ENCODE assay signal across 24 cellular contexts in the genomic region with DNA sequence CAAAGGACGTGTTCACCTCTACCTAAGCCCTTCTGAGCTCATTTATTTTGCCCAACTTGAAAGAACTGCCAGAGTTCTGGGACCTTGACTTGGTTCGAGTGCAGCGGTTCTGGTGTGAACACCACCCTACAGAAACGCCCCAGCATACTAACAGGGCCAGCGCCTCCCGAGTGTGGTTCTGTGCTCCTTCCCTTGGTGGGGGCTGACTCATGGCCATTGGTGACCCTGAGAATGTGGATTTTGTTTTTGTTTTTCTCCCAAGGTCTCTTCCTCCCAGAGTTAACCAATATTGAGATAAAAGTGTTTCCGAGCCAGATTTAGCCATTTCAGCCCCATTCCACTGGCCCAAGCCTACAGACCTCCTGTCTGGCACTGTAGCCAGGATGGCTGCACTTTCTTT. TPM values are rescaled to one million over a fixed set of nuclear protein-coding genes. Genes with fewer than 3 reads are reported as not detected.
DNase-seq lines count a peak whose midpoint lies in the region; ATAC-seq and TF ChIP-seq lines count a peak whose summit lies in the region.
"Had no signal": no experiment of that assay in that cellular context is flagged by ENCODE, and none has a peak within 500 bp of the region (broad histone marks: within the 10 kb centered on the region; RNA-seq: fewer than 3 reads in every experiment).

No MANE protein-coding gene starts in this region.

- H3K4me3 Mint-ChIP-seq in activated CD8-positive, alpha-beta memory T cell treated with anti-CD3 and anti-CD28 coated beads, Interleukin-2, amount 10 ng/mL, durations not matched to agents 7 days and 5 days: no peak overlapping the region
- no peak overlapping the region for H3K4me3 Mint-ChIP-seq in activated B cell treated with CpG ODN at 0.5 μM for 24 hours
- no peak overlapping the region for H3K4me3 Mint-ChIP-seq in stimulated activated memory B cell treated with anti-CD40 and anti-IgM and Interleukin-4, amounts not matched to agents 10 μg/mL and 1 μg/mL and 100 μg/mL, for 72 hours
- H3K4me3 Mint-ChIP-seq: CD4-positive, alpha-beta memory T cell; GM23338; neural crest cell; T-cell had no signal

- TF ChIP-seq CTCF in activated B cell treated with CpG ODN at 0.5 μM for 24 hours (IDR thresholded peaks at IDR 0.05): no peak

- H3K36me3 Mint-ChIP-seq in activated CD8-positive, alpha-beta memory T cell treated with anti-CD3 and anti-CD28 coated beads, Interleukin-2, amount 10 ng/mL, durations not matched to agents 7 days and 5 days: peaks cover 3% of the 10 kb centered on the region
- H3K36me3 Mint-ChIP-seq in activated B cell treated with CpG ODN at 0.5 μM for 24 hours (ENCODE audit: low read depth): peaks cover 33% of the 10 kb centered on the region
- H3K36me3 Mint-ChIP-seq in stimulated activated memory B cell treated with anti-CD40 and anti-IgM and Interleukin-4, amounts not matched to agents 10 μg/mL and 1 μg/mL and 100 μg/mL, for 72 hours: peaks cover 28% of the 10 kb centered on the region
- H3K36me3 Mint-ChIP-seq: CD4-positive, alpha-beta memory T cell; T-cell had no signal

- CTCF ChIA-PET in activated CD8-positive, alpha-beta memory T cell treated with anti-CD3 and anti-CD28 coated beads, Interleukin-2, amount 10 ng/mL, durations not matched to agents 7 days and 5 days (lab: Charles Lee): interaction anchor here (8.4 to 12.3 kb wide), 2 partner anchors 22 to 26 kb away, joined by 108 to 123 read pairs; a partner anchor contains a TSS
- CTCF ChIA-PET in activated B cell treated with CpG ODN at 0.5 μM for 24 hours (lab: Charles Lee): interaction anchor here (1.1 to 4.0 kb wide), 3 partner anchors 16 to 25 kb away, joined by 3 to 21 read pairs (median 6); no protein-coding TSS in a partner anchor

- POLR2A ChIA-PET in activated B cell treated with CpG ODN at 0.5 μM for 24 hours (lab: Charles Lee): interaction anchor here (1.0 to 16.5 kb wide), 4 partner anchors 9 to 25 kb away, joined by 4 to 563 read pairs (median 107); a partner anchor contains a TSS

- H3K4me1 Mint-ChIP-seq in activated CD8-positive, alpha-beta memory T cell treated with anti-CD3 and anti-CD28 coated beads, Interleukin-2, amount 10 ng/mL, durations not matched to agents 7 days and 5 days: peaks cover 43% of the 10 kb centered on the region
- H3K4me1 Mint-ChIP-seq in activated B cell treated with CpG ODN at 0.5 μM for 24 hours: peaks cover 81% of the 10 kb centered on the region
- peaks cover 90% of the 10 kb centered on the region for H3K4me1 Mint-ChIP-seq in stimulated activated memory B cell treated with anti-CD40 and anti-IgM and Interleukin-4, amounts not matched to agents 10 μg/mL and 1 μg/mL and 100 μg/mL, for 72 hours

- ATAC-seq in activated CD8-positive, alpha-beta memory T cell treated with anti-CD3 and anti-CD28 coated beads, Interleukin-2, amount 10 ng/mL, durations not matched to agents 7 days and 5 days: no peak
- no peak for ATAC-seq in activated B cell treated with CpG ODN at 0.5 μM for 24 hours (ENCODE audit: low read depth)
- no peak for ATAC-seq in stimulated activated memory B cell treated with anti-CD40 and anti-IgM and Interleukin-4, amounts not matched to agents 10 μg/mL and 1 μg/mL and 100 μg/mL, for 72 hours
- ATAC-seq: foreskin keratinocyte, GM23338, T-cell had no signal

- intact Hi-C loops in activated B cell treated with CpG ODN at 0.5 μM for 24 hours (cut with micrococcal nuclease): no loop called here

- peak overlapping the region; percentile 5 for H3K27ac Mint-ChIP-seq in activated CD8-positive, alpha-beta memory T cell treated with anti-CD3 and anti-CD28 coated beads, Interleukin-2, amount 10 ng/mL, durations not matched to agents 7 days and 5 days
- peak overlapping the region; percentile 37 for H3K27ac Mint-ChIP-seq in activated B cell treated with CpG ODN at 0.5 μM for 24 hours
- H3K27ac Mint-ChIP-seq in stimulated activated memory B cell treated with anti-CD40 and anti-IgM and Interleukin-4, amounts not matched to agents 10 μg/mL and 1 μg/mL and 100 μg/mL, for 72 hours: peak overlapping the region; percentile 94
- H3K27ac Mint-ChIP-seq: GM23338, T-cell had no signal

- no peaks in the 10 kb centered on the region for H3K9me3 Mint-ChIP-seq in activated CD8-positive, alpha-beta memory T cell treated with anti-CD3 and anti-CD28 coated beads, Interleukin-2, amount 10 ng/mL, durations not matched to agents 7 days and 5 days (ENCODE audit: low read depth)
- no peaks in the 10 kb centered on the region for H3K9me3 Mint-ChIP-seq in activated B cell treated with CpG ODN at 0.5 μM for 24 hours
- no peaks in the 10 kb centered on the region for H3K9me3 Mint-ChIP-seq in stimulated activated memory B cell treated with anti-CD40 and anti-IgM and Interleukin-4, amounts not matched to agents 10 μg/mL and 1 μg/mL and 100 μg/mL, for 72 hours
- H3K9me3 Mint-ChIP-seq: CD4-positive, alpha-beta memory T cell; GM23338; neural crest cell; T-cell had no signal

- no peak for DNase-seq in activated CD8-positive, alpha-beta memory T cell treated with anti-CD3 and anti-CD28 coated beads, Interleukin-2, amount 10 ng/mL, durations not matched to agents 7 days and 5 days
- DNase-seq in activated CD8-positive, alpha-beta memory T cell treated with anti-CD3 and anti-CD28 coated beads, Interleukin-2, amount 50 U/mL, for 48 hours: no peak
- DNase-seq in activated B cell treated with CpG ODN at 0.5 μM for 24 hours: no peak
- peak; percentile 69 for DNase-seq in hepatic stellate cell (ENCODE audit: low spot score)
- DNase-seq in HT-29 (ENCODE audit: low spot score): no peak
- DNase-seq in stimulated activated naive CD4-positive, alpha-beta T cell (lab: John Stamatoyannopoulos, UW): no peak
- DNase-seq in NCI-H2171 (lab: John Stamatoyannopoulos, UW): no peak
- DNase-seq: anterior cingulate cortex; CD4-positive, alpha-beta memory T cell; cortex of kidney; foreskin keratinocyte; hypothalamus; kidney glomerular epithelial cell; NCI-H1694 treated with DMSO at 0.1 percent for 48 hours; NCI-H510A; Right ventricle myocardium superior; T-cell; trophoblast cell; WERI-Rb-1 had no signal

- no peaks in the 10 kb centered on the region for H3K27me3 Mint-ChIP-seq in activated CD8-positive, alpha-beta memory T cell treated with anti-CD3 and anti-CD28 coated beads, Interleukin-2, amount 10 ng/mL, durations not matched to agents 7 days and 5 days
- no peaks in the 10 kb centered on the region for H3K27me3 Mint-ChIP-seq in activated B cell treated with CpG ODN at 0.5 μM for 24 hours
- H3K27me3 Mint-ChIP-seq in stimulated activated memory B cell treated with anti-CD40 and anti-IgM and Interleukin-4, amounts not matched to agents 10 μg/mL and 1 μg/mL and 100 μg/mL, for 72 hours: no peaks in the 10 kb centered on the region
- H3K27me3 Mint-ChIP-seq: CD4-positive, alpha-beta memory T cell; T-cell had no signal

RNA-seq across cellular contexts. Expression of a gene that starts 27.9 kb away (rescaled TPM):
- 10 to 100 TPM; 26.4 to 32.9 TPM for total RNA-seq in activated CD8-positive, alpha-beta memory T cell treated with anti-CD3 and anti-CD28 coated beads, Interleukin-2, amount 10 ng/mL, durations not matched to agents 7 days and 5 days
- total RNA-seq in activated B cell treated with CpG ODN at 0.5 μM for 24 hours: 159 and 178 TPM in 2 replicates
- 1.1 and 1.3 TPM in 2 replicates for total RNA-seq in HT-29 (2014; rRNA removed; shearing (Covaris generic))

RNA-seq across cellular contexts. Expression of a gene that starts 38.4 kb away (rescaled TPM):
- under 1 TPM in 1 of 2 experiments, not detected in 1; 0.55 TPM for total RNA-seq in activated CD8-positive, alpha-beta memory T cell treated with anti-CD3 and anti-CD28 coated beads, Interleukin-2, amount 10 ng/mL, durations not matched to agents 7 days and 5 days
- total RNA-seq in activated B cell treated with CpG ODN at 0.5 μM for 24 hours: not detected in 2 replicates
- not detected in 2 replicates for total RNA-seq in HT-29 (2014; rRNA removed; shearing (Covaris generic))
- total RNA-seq: A673; CD4-positive, alpha-beta memory T cell; foreskin keratinocyte; pulmonary artery endothelial cell had no signal

RNA-seq across cellular contexts. Expression of a gene that starts 55.1 kb away (rescaled TPM):
- 10 to 100 TPM; 55.9 to 60.9 TPM for total RNA-seq in activated CD8-positive, alpha-beta memory T cell treated with anti-CD3 and anti-CD28 coated beads, Interleukin-2, amount 10 ng/mL, durations not matched to agents 7 days and 5 days
- 40.6 and 48.8 TPM in 2 replicates for total RNA-seq in activated B cell treated with CpG ODN at 0.5 μM for 24 hours
- 45.1 and 57.1 TPM in 2 replicates for total RNA-seq in HT-29 (2014; rRNA removed; shearing (Covaris generic))

Comparison
In these comparisons a context has a peak if more than half of its experiments do, and no peak if none do; other contexts are left out.
1. H3K27ac Mint-ChIP-seq: peak in every context shown above with its lines; median percentile 94 in stimulated activated memory B cell treated with anti-CD40 and anti-IgM and Interleukin-4, amounts not matched to agents 10 μg/mL and 1 μg/mL and 100 μg/mL, for 72 hours; 37 in activated B cell treated with CpG ODN at 0.5 μM for 24 hours; 5 in activated CD8-positive, alpha-beta memory T cell treated with anti-CD3 and anti-CD28 coated beads, Interleukin-2, amount 10 ng/mL, durations not matched to agents 7 days and 5 days.
2. RNA of a gene that starts 27.9 kb away (total RNA-seq): 159 to 178 TPM in activated B cell treated with CpG ODN at 0.5 μM for 24 hours and 26.4 to 32.9 TPM in activated CD8-positive, alpha-beta memory T cell treated with anti-CD3 and anti-CD28 coated beads, Interleukin-2, amount 10 ng/mL, durations not matched to agents 7 days and 5 days; 1.1 to 1.3 TPM in HT-29; every median in the first group is over 10 times any median in the second.